In genomic region chr1:9626201-9626608, GRCh38 we compare ENCODE assay signal across 9 cellular contexts. TPM values are rescaled to one million over a fixed set of nuclear protein-coding genes. Genes with fewer than 3 reads are reported as not detected.
DNase-seq lines count a peak whose midpoint lies in the region; ATAC-seq, FAIRE-seq and TF ChIP-seq lines count a peak whose summit lies in the region.
"Had no signal": no experiment of that assay in that cellular context is flagged by ENCODE, and none has a peak within 500 bp of the region (broad histone marks: within the 10 kb centered on the region; RNA-seq: fewer than 3 reads in every experiment).

No MANE protein-coding gene starts in this region.

- peaks cover 22 to 59% (median 33%) of the 10 kb centered on the region in 4 donors for H3K4me1 Mint-ChIP-seq in CD4-positive, alpha-beta memory T cell
- peaks cover 49% of the 10 kb centered on the region for H3K4me1 Mint-ChIP-seq in activated naive CD8-positive, alpha-beta T cell treated with anti-CD3 and anti-CD28 coated beads, Interleukin-2, amount 50 U/mL, for 24 hours
- peaks cover 3% of the 10 kb centered on the region for H3K4me1 Mint-ChIP-seq in chondrocyte (ENCODE audit: low read depth)

- H3K4me3 ChIP-seq in CD4-positive, alpha-beta memory T cell (ENCODE audit: low read length in 2 of 2): peak overlapping the region; percentile 54 to 72
- H3K4me3 ChIP-seq in thyroid gland (replicated peaks in 1 of 3): no peak overlapping the region

- H3K4me3 Mint-ChIP-seq in CD4-positive, alpha-beta memory T cell: peak overlapping the region; percentile 82 to 96 (median 87)
- peak overlapping the region; percentile 74 for H3K4me3 Mint-ChIP-seq in activated naive CD8-positive, alpha-beta T cell treated with anti-CD3 and anti-CD28 coated beads, Interleukin-2, amount 50 U/mL, for 24 hours
- no peak overlapping the region for H3K4me3 Mint-ChIP-seq in chondrocyte (ENCODE audit: unreplicated experiment)

- POLR2A ChIA-PET in CD4-positive, alpha-beta memory T cell (lab: Charles Lee; ENCODE audit: partially characterized antibody): interaction anchor here (0.7 to 21.8 kb wide), 14 partner anchors 9 to 242 kb away, joined by 3 to 658 read pairs (median 8); partner anchors contain the start of gene PIK3CD

- H3K27ac Mint-ChIP-seq in CD4-positive, alpha-beta memory T cell: peak overlapping the region; percentile 51 to 95 (median 83)
- H3K27ac Mint-ChIP-seq in activated naive CD8-positive, alpha-beta T cell treated with anti-CD3 and anti-CD28 coated beads, Interleukin-2, amount 50 U/mL, for 24 hours: peak overlapping the region; percentile 82
- H3K27ac Mint-ChIP-seq in chondrocyte (ENCODE audit: unreplicated experiment): no peak overlapping the region
- H3K27ac Mint-ChIP-seq: brain had no signal

- peak in 4 of 5 donors; percentile 14 to 62 (median 24) for DNase-seq in CD4-positive, alpha-beta memory T cell
- DNase-seq in GM19239 (ENCODE audit: insufficient read length, low spot score) (peak; percentile 75), cerebellum (ENCODE audit: low spot score) (no peak), chondrocyte (ENCODE audit: low spot score) (no peak), Kasumi-1 (lab: John Stamatoyannopoulos, UW) (no peak), thyroid gland (no peak)
- peak; percentile 43 for DNase-seq in activated naive CD8-positive, alpha-beta T cell treated with anti-CD3 and anti-CD28 coated beads, Interleukin-2, amount 50 U/mL, for 24 hours

- H3K27me3 Mint-ChIP-seq in CD4-positive, alpha-beta memory T cell: peaks cover 2 to 4% of the 10 kb centered on the region in 2 donors
- peaks cover 2% of the 10 kb centered on the region for H3K27me3 Mint-ChIP-seq in activated naive CD8-positive, alpha-beta T cell treated with anti-CD3 and anti-CD28 coated beads, Interleukin-2, amount 50 U/mL, for 24 hours
- peaks cover 1% of the 10 kb centered on the region for H3K27me3 Mint-ChIP-seq in chondrocyte (ENCODE audit: low read depth)

- ATAC-seq in HG03378 (IDR thresholded peaks at IDR 0.05; ENCODE audit: unreplicated experiment): peak; percentile 47
- ATAC-seq in activated naive CD8-positive, alpha-beta T cell treated with anti-CD3 and anti-CD28 coated beads, Interleukin-2, amount 50 U/mL, for 24 hours: no peak

- 76 to 83% methylated on average over 9 of the region's 9 CpGs for WGBS in thyroid gland, 2 donors

- CTCF ChIA-PET in CD4-positive, alpha-beta memory T cell (lab: Charles Lee; ENCODE audit: partially characterized antibody): interaction anchor here (0.7 to 7.8 kb wide), 36 partner anchors 8 to 866 kb away, joined by 3 to 219 read pairs (median 7); partner anchors contain the start of gene PIK3CD

- H3K36me3 ChIP-seq in CD4-positive, alpha-beta memory T cell (ENCODE audit: insufficient read depth, low read length): no peaks in the 10 kb centered on the region
- no peaks in the 10 kb centered on the region for H3K36me3 ChIP-seq in thyroid gland

- peaks cover 4 to 13% of the 10 kb centered on the region in 2 donors for H3K36me3 Mint-ChIP-seq in CD4-positive, alpha-beta memory T cell
- H3K36me3 Mint-ChIP-seq in activated naive CD8-positive, alpha-beta T cell treated with anti-CD3 and anti-CD28 coated beads, Interleukin-2, amount 50 U/mL, for 24 hours (ENCODE audit: low read depth): peaks cover 8% of the 10 kb centered on the region
- H3K36me3 Mint-ChIP-seq in chondrocyte (ENCODE audit: low read depth): no peaks in the 10 kb centered on the region
- H3K36me3 Mint-ChIP-seq: brain had no signal

- H3K27me3 ChIP-seq in CD4-positive, alpha-beta memory T cell (ENCODE audit: insufficient read depth, low read length): no peaks in the 10 kb centered on the region
- H3K27me3 ChIP-seq in thyroid gland: no peaks in the 10 kb centered on the region

- TF ChIP-seq CTCF in chondrocyte (IDR thresholded peaks at IDR 0.05) (no peak), thyroid gland (IDR thresholded peaks at IDR 0.05) (no peak)

- peaks cover 51% of the 10 kb centered on the region for H3K4me1 ChIP-seq in CD4-positive, alpha-beta memory T cell (ENCODE audit: insufficient read depth, low read length)
- no peaks in the 10 kb centered on the region for H3K4me1 ChIP-seq in thyroid gland

- H3K9me3 Mint-ChIP-seq in CD4-positive, alpha-beta memory T cell: peaks cover 0 to 2% (median 0%) of the 10 kb centered on the region in 8 donors
- no peaks in the 10 kb centered on the region for H3K9me3 Mint-ChIP-seq in activated naive CD8-positive, alpha-beta T cell treated with anti-CD3 and anti-CD28 coated beads, Interleukin-2, amount 50 U/mL, for 24 hours
- no peaks in the 10 kb centered on the region for H3K9me3 Mint-ChIP-seq in chondrocyte (ENCODE audit: low read depth)

- no peaks in the 10 kb centered on the region for H3K9me3 ChIP-seq in CD4-positive, alpha-beta memory T cell (ENCODE audit: control insufficient read depth in 1 of 2, low read length in 2 of 2)
- H3K9me3 ChIP-seq in thyroid gland: no peaks in the 10 kb centered on the region

- no peak for TF ChIP-seq POLR2A in thyroid gland (IDR thresholded peaks at IDR 0.05)

- intact Hi-C loops in CD4-positive, alpha-beta memory T cell (cut with micrococcal nuclease): loop anchor here (2.0 to 5.0 kb wide), 4 partner anchors 41 to 803 kb away; partner anchors contain the start of genes LZIC, NMNAT1 and UBE4B
- intact Hi-C loops in thyroid gland (cut with DNase I): loop anchor here (2.0 to 5.0 kb wide), 2 partner anchors 91 to 241 kb away; no protein-coding TSS in a partner anchor

- FAIRE-seq in GM19239 (lab: Jason Lieb, UNC): peak; percentile 99

- H3K27ac ChIP-seq in CD4-positive, alpha-beta memory T cell (ENCODE audit: low read depth, low read length): no peak overlapping the region
- H3K27ac ChIP-seq in thyroid gland: no peak overlapping the region

RNA-seq across cellular contexts. Expression of gene PIK3CD, which starts 25.3 kb away (rescaled TPM):
- 100 to 1,000 TPM; 220 to 236 TPM for total RNA-seq in CD4-positive, alpha-beta memory T cell
- polyA plus RNA-seq in CD4-positive, alpha-beta memory T cell: 100 to 1,000 TPM in 1 of 2 donors, 10 to 100 TPM in 1; 57.1 to 110 TPM
- total RNA-seq in cerebellum (5.2 TPM), chondrocyte (2.9 to 4.5 TPM (median 4.3 TPM) in 3 replicates), thyroid gland (1 to 10 TPM; 5.9 to 9.5 (median 7.7) TPM)

RNA-seq across cellular contexts. Expression of gene TMEM201, which starts 37.5 kb away (rescaled TPM):
- total RNA-seq in CD4-positive, alpha-beta memory T cell: 10 to 100 TPM; 11.2 to 12.9 TPM
- 1 to 10 TPM in 1 of 2 donors, under 1 TPM in 1; 0.41 to 3.5 TPM for polyA plus RNA-seq in CD4-positive, alpha-beta memory T cell
- total RNA-seq in cerebellum (9.0 TPM), chondrocyte (10.4 to 13.4 TPM (median 10.6 TPM) in 3 replicates), thyroid gland (10 to 100 TPM in 1 of 4 donors, 1 to 10 TPM in 3; 3.0 to 11.3 (median 8.5) TPM)

Comparison
In these comparisons a context has a peak if more than half of its experiments do, and no peak if none do; other contexts are left out.
1. DNase-seq: peak in CD4-positive, alpha-beta memory T cell (4 of 5), GM19239 (single experiment) and activated naive CD8-positive, alpha-beta T cell treated with anti-CD3 and anti-CD28 coated beads, Interleukin-2, amount 50 U/mL, for 24 hours (single experiment); none in cerebellum (single experiment), chondrocyte (single experiment), Kasumi-1 (0 of 2) and thyroid gland (0 of 2).
2. H3K4me3 ChIP-seq: peak in CD4-positive, alpha-beta memory T cell (2 of 2); none in thyroid gland (0 of 3).
3. RNA of gene PIK3CD, which starts 25.3 kb away (total RNA-seq): 220 to 236 TPM in CD4-positive, alpha-beta memory T cell; 5.9 to 9.5 TPM in thyroid gland, 5.2 TPM in cerebellum (single experiment) and 2.9 to 4.5 TPM in chondrocyte; every median in the first group is over 10 times any median in the second.